ENCODE assay signal across 8 cellular contexts in the genomic region with DNA sequence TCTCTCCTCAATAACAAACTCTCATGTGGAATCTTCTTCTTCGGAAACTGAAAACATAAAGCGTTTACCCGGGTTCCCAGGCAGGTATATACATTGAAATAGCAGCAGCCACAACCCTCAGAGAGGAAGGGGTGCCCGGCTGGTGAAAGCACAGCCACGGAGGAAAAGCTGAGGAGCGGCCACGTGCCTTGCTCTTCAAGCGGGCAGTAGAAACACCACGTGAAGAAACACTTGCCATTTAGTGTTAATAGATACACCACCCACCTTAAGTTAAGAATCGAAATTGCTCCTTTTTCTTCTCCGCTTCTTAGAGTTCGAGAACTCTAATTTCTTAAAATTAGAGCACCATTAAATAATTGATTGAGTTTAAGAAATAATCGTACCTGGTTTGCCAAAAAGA. TPM values are rescaled to one million over a fixed set of nuclear protein-coding genes. Genes with fewer than 3 reads are reported as not detected.
DNase-seq lines count a peak whose midpoint lies in the region; ATAC-seq, FAIRE-seq and TF ChIP-seq lines count a peak whose summit lies in the region.

No MANE protein-coding gene starts in this region.

- no peak for DNase-seq in PC-3
- DNase-seq in foreskin keratinocyte = no peak
- peak; percentile 51 for DNase-seq in osteocyte (ENCODE audit: extremely low spot score, unreplicated experiment)
- no peak for DNase-seq in NCI-H69 (lab: John Stamatoyannopoulos, UW)
- no peak for DNase-seq in H54 (ENCODE audit: insufficient read length, low spot score)

- peak overlapping the region; percentile 24 for H2AFZ ChIP-seq in ACC112 (ENCODE audit: low read length, unreplicated experiment)
- no peak overlapping the region for H2AFZ ChIP-seq in PC-3 (ENCODE audit: low read length)

- TF ChIP-seq POLR2A in H54 (IDR thresholded peaks at IDR 0.05; ENCODE audit: low read depth, low read length) = no peak

- H3K79me2 ChIP-seq in ACC112 (ENCODE audit: control insufficient read depth, insufficient read depth, low read length, unreplicated experiment) (peaks cover 40% of the 10 kb centered on the region), PC-3 (ENCODE audit: low read length) (no peaks in the 10 kb centered on the region)

- CTCF ChIA-PET in PC-3 (lab: Charles Lee) = no interaction called here

- no peaks in the 10 kb centered on the region for H3K9me2 ChIP-seq in PC-3 (replicated peaks; ENCODE audit: low read length)

- peaks cover 35% of the 10 kb centered on the region for H3K36me3 Mint-ChIP-seq in osteocyte (ENCODE audit: unreplicated experiment)

- H3K36me3 ChIP-seq in ACC112 (ENCODE audit: insufficient read depth, low read length) (peaks cover 10% of the 10 kb centered on the region), PC-3 (ENCODE audit: low read depth, low read length) (no peaks in the 10 kb centered on the region)

- H3K27ac ChIP-seq in ACC112 (ENCODE audit: low read depth, low read length) = peak overlapping the region; percentile 31
- no peak overlapping the region for H3K27ac ChIP-seq in PC-3 (ENCODE audit: low read length)
- H3K27ac ChIP-seq in foreskin keratinocyte = peak overlapping the region; percentile 77

- H3F3A ChIP-seq in PC-3 (ENCODE audit: low read length, unreplicated experiment) = no peaks in the 10 kb centered on the region

- H3K9me3 ChIP-seq in PC-3 (ENCODE audit: low read length) = no peaks in the 10 kb centered on the region

- TF ChIP-seq CTCF in PC-3 (conservative IDR thresholded peaks at IDR 0.05; ENCODE audit: low read depth, low read length) (no peak), foreskin keratinocyte (conservative IDR thresholded peaks at IDR 0.05) (no peak), osteocyte (IDR thresholded peaks at IDR 0.05) (no peak)

- peak overlapping the region; percentile 88 for H3K4me3 Mint-ChIP-seq in osteocyte (ENCODE audit: unreplicated experiment)

- H3K4me3 ChIP-seq in ACC112 (ENCODE audit: low read depth, low read length) = peak overlapping the region; percentile 88
- no peak overlapping the region for H3K4me3 ChIP-seq in PC-3 (ENCODE audit: low read length)

- POLR2A ChIA-PET in PC-3 (lab: Charles Lee; ENCODE audit: unreplicated experiment) = no interaction called here

- no peak for FAIRE-seq in H54 (lab: Jason Lieb, UNC)

- peak overlapping the region; percentile 44; the same call in 1 of the 2 replicates for H3K4me2 ChIP-seq in PC-3 (ENCODE audit: low read length)

- H3K27me3 ChIP-seq in ACC112 (ENCODE audit: insufficient read depth, low read length) = 0 out of 2 replicates have a peak, but pooled peaks cover 3% of the 10 kb centered on the region
- peaks cover 21% of the 10 kb centered on the region; the same call in 1 of the 2 replicates for H3K27me3 ChIP-seq in PC-3 (ENCODE audit: low read length)
- H3K27me3 ChIP-seq in foreskin keratinocyte = no peaks in the 10 kb centered on the region

- H3K9me3 Mint-ChIP-seq in osteocyte (ENCODE audit: unreplicated experiment) = peaks cover 7% of the 10 kb centered on the region

- H3K9ac ChIP-seq in PC-3 (ENCODE audit: low read length) = no peak overlapping the region

- BruUV-seq in PC-3 (replicated peaks; lab: Mats Ljungman, UMichigan) = no TSS peak

- intact Hi-C loops in PC-3 (cut with micrococcal nuclease) = no loop called here

- H4K20me1 ChIP-seq in PC-3 (ENCODE audit: low read length) = no peaks in the 10 kb centered on the region

- H3K4me1 ChIP-seq in ACC112 (ENCODE audit: control insufficient read depth, insufficient read depth, low read length, unreplicated experiment) = peaks cover 29% of the 10 kb centered on the region
- H3K4me1 ChIP-seq in PC-3 (ENCODE audit: insufficient read depth, low read length) = peaks cover 3% of the 10 kb centered on the region; the same call in 1 of the 2 replicates
- peaks cover 9% of the 10 kb centered on the region for H3K4me1 ChIP-seq in foreskin keratinocyte

- H3K27me3 Mint-ChIP-seq in osteocyte (ENCODE audit: unreplicated experiment) = peaks cover 12% of the 10 kb centered on the region

- peak overlapping the region; percentile 81 for H3K27ac Mint-ChIP-seq in osteocyte (ENCODE audit: unreplicated experiment)

- ATAC-seq in PC-3 (no peak), foreskin keratinocyte (no peak), HG03521 (IDR thresholded peaks at IDR 0.05; ENCODE audit: unreplicated experiment) (no peak), GM21723 (IDR thresholded peaks at IDR 0.05; ENCODE audit: unreplicated experiment) (no peak)

- peaks cover 49% of the 10 kb centered on the region for H3K4me1 Mint-ChIP-seq in osteocyte (ENCODE audit: unreplicated experiment)

RNA-seq across cellular contexts. Expression of a gene that starts 0.3 kb away (rescaled TPM):
- total RNA-seq in PC-3 (2014; rRNA removed) (0.52 TPM in 1 of 2 replicates, not detected in the other), foreskin keratinocyte (345 and 346 TPM in 2 replicates), osteocyte (650 and 687 TPM in 2 replicates)
- polyA plus RNA-seq in foreskin keratinocyte = 85.3 and 98.3 TPM in 2 replicates

Comparison
In these comparisons a context has a peak if more than half of its experiments do, and no peak if none do; other contexts are left out.
1. RNA of a gene that starts 0.3 kb away (total RNA-seq): 650 to 687 TPM in osteocyte and 345 to 346 TPM in foreskin keratinocyte; 0.52 TPM in PC-3; every median in the first group is over 100 times any median in the second.